In the genomic region with DNA sequence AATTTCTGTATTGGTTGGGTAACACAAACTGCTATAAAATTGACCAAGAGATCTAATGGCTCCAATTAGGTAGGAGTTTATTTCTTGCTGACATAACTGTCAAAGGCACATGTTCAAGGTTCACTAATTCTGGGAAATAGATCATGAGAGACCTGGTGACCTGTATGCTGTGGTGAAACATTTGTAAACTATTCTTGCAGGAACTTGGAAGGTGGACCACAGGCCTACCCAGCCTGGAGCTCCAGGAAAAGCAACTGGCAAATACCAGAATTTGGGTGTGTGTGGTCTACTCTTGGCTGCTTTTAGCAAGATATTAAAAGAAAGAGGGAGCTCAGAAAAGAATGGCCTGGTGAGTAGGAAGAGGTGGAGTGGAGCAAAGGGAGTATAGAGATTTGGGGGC, we compare ENCODE assay signal across 22 cellular contexts.
"Had no signal": no experiment of that assay in that cellular context is flagged by ENCODE, and none has a peak within 500 bp of the region (broad histone marks: within the 10 kb centered on the region; RNA-seq: fewer than 3 reads in every experiment).

No MANE protein-coding gene starts in this region.

- H3K9ac ChIP-seq: KMS-11, SK-N-SH had no signal

- H3K9me3 ChIP-seq: SK-N-SH had no signal

- H3K4me3 ChIP-seq: K562 had no signal

- H3K4me2 ChIP-seq: KMS-11, SK-N-SH had no signal

- DNase-seq: MV-4-11, NCI-H1048, NCI-H1105 treated with DMSO at 0.1 percent for 48 hours, NCI-H1417 treated with DMSO at 0.1 percent for 48 hours, NCI-H146, NCI-H1694 treated with DMSO at 0.1 percent for 48 hours, NCI-H1930, NCI-H2081, NCI-H2107, NCI-H2227 treated with DMSO at 0.1 percent for 48 hours, NCI-H446, NCI-H510A, NCI-H524 treated with DMSO at 0.1 percent for 48 hours, NCI-H69, NCI-H774, PC-3, SHP77, SK-N-SH had no signal

- H3K27ac ChIP-seq: KMS-11, RWPE1 had no signal

- ATAC-seq: Panc1, PC-3 had no signal
